ENCODE assay signal across 20 cellular contexts in the genomic region with DNA sequence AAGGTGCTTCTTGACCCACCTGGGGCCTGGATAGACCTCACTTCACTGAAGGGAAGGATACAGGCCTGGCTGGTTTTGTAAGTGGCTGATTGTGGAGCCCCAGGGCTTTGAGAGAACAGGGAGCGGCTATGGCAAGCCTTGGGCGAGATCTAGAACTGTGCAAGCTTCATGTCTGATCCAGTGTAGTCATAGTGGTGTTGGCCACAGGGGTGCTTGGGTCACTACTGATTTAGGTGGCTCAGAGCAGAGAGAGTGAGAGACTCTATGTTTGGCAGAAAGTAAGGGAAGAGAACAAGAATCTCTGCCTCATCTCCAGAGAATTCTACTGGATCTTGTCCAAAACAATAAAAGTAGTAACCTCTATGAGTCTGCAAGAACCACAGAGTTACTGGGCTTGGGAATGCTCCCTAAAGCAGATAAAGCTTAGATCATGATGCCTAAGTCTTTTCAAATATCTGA.
DNase-seq lines count a peak whose midpoint lies in the region; FAIRE-seq and TF ChIP-seq lines count a peak whose summit lies in the region.
"Had no signal": no experiment of that assay in that cellular context is flagged by ENCODE, and none has a peak within 500 bp of the region (broad histone marks: within the 10 kb centered on the region; RNA-seq: fewer than 3 reads in every experiment).

No MANE protein-coding gene starts in this region.

- no peak for FAIRE-seq in bronchial epithelial cell (lab: Jason Lieb, UNC)
- FAIRE-seq: A549 had no signal

- H3K36me3 ChIP-seq in bronchial epithelial cell (ENCODE audit: control insufficient read depth, insufficient read depth, low read length) = no peaks in the 10 kb centered on the region
- H3K36me3 ChIP-seq: prostate gland, vagina had no signal

- no peak for TF ChIP-seq CTCF in AG10803 (conservative IDR thresholded peaks at IDR 0.05; ENCODE audit: low read length)
- TF ChIP-seq CTCF in bronchial epithelial cell (IDR thresholded peaks at IDR 0.05; ENCODE audit: insufficient read depth, low read length, severe bottlenecking) = no peak

- DNase-seq in AG10803 (ENCODE audit: low read depth) (peak; percentile 81), M059J (ENCODE audit: low read depth) (peak; percentile 33), bronchial epithelial cell (ENCODE audit: low read depth) (peak; percentile 51), myocyte (ENCODE audit: low read depth) (peak; percentile 61), NCI-H1105 (lab: John Stamatoyannopoulos, UW) (no peak), NCI-H1105 treated with DMSO at 0.1 percent for 48 hours (lab: John Stamatoyannopoulos, UW) (no peak), HUDEP-2 (lab: John Stamatoyannopoulos, UW; ENCODE audit: unreplicated experiment in 76 of 76) (no peak)
- DNase-seq in activated CD4-positive, alpha-beta T cell treated with anti-CD3 and anti-CD28 coated beads, Interleukin-2, amount 50 U/mL, for 4 hours = no peak
- DNase-seq: activated CD4-positive, alpha-beta T cell treated with anti-CD3 and anti-CD28 coated beads for 36 hours; activated naive CD8-positive, alpha-beta T cell treated with anti-CD3 and anti-CD28 coated beads, Interleukin-2, amount 50 U/mL, for 24 hours; H7; mesendoderm; MV-4-11; natural killer cell; NCI-H2081; NCI-H446 treated with DMSO at 0.1 percent for 48 hours; RPMI8226 had no signal

- H3K4me3 ChIP-seq in AG10803 (ENCODE audit: low read length) (no peak overlapping the region), bronchial epithelial cell (ENCODE audit: low read depth, low read length) (no peak overlapping the region)
- H3K4me3 ChIP-seq: A549, prostate gland, vagina had no signal

- H3K27me3 ChIP-seq in bronchial epithelial cell (ENCODE audit: control insufficient read depth, insufficient read depth, low read length) = no peaks in the 10 kb centered on the region
- H3K27me3 ChIP-seq: vagina had no signal

Comparison
In these comparisons a context has a peak if more than half of its experiments do, and no peak if none do; other contexts are left out.
1. DNase-seq: peak in AG10803 (single experiment), M059J (single experiment), bronchial epithelial cell (single experiment) and myocyte (single experiment); none in NCI-H1105 (single experiment), NCI-H1105 treated with DMSO at 0.1 percent for 48 hours (single experiment), HUDEP-2 (0 of 76) and activated CD4-positive, alpha-beta T cell treated with anti-CD3 and anti-CD28 coated beads, Interleukin-2, amount 50 U/mL, for 4 hours (0 of 2).